In genomic region chr14:75979071-75979571, GRCh38 we compare ENCODE assay signal across 9 cellular contexts. TPM values are rescaled to one million over a fixed set of nuclear protein-coding genes. Genes with fewer than 3 reads are reported as not detected.
DNase-seq lines count a peak whose midpoint lies in the region; ATAC-seq and TF ChIP-seq lines count a peak whose summit lies in the region.
"Had no signal": no experiment of that assay in that cellular context is flagged by ENCODE, and none has a peak within 500 bp of the region (broad histone marks: within the 10 kb centered on the region; RNA-seq: fewer than 3 reads in every experiment).

No MANE protein-coding gene starts in this region.

- no peaks in the 10 kb centered on the region for H3K27me3 ChIP-seq in adipocyte (replicated peaks; ENCODE audit: control insufficient read depth, insufficient read depth, low read length)

- peak overlapping the region; percentile 49 for H3K4me3 ChIP-seq in adipocyte (ENCODE audit: low read length)

- ATAC-seq in omental fat pad (ENCODE audit: low FRiP score) = no peak

- no peaks in the 10 kb centered on the region for H3K9me3 ChIP-seq in adipocyte (ENCODE audit: control insufficient read depth, low read length)

- no peaks in the 10 kb centered on the region for H3K9me3 Mint-ChIP-seq in activated T-helper 1 cell treated with anti-CD3 and anti-CD28 coated beads, Interleukin-12 subunit alpha, Interleukin-12 subunit beta, Interleukin-2, Interleukin-4 antibody, amounts not matched to agents 30 ng/mL and 10 ng/mL and 1 ng/mL, durations not matched to agents 14 hours and 24 hours and 36 hours
- H3K9me3 Mint-ChIP-seq: T-cell had no signal

- peak; percentile 65 for TF ChIP-seq RAD21 in Ishikawa (IDR thresholded peaks at IDR 0.05; ENCODE audit: low read depth)

- no peak for TF ChIP-seq CTCF in omental fat pad (IDR thresholded peaks at IDR 0.05)

- H3K9ac ChIP-seq in adipocyte (ENCODE audit: low read length) = peak overlapping the region; percentile 18

- H3K27me3 Mint-ChIP-seq in activated T-helper 1 cell treated with anti-CD3 and anti-CD28 coated beads, Interleukin-12 subunit alpha, Interleukin-12 subunit beta, Interleukin-2, Interleukin-4 antibody, amounts not matched to agents 30 ng/mL and 10 ng/mL and 1 ng/mL, durations not matched to agents 14 hours and 24 hours and 36 hours (ENCODE audit: insufficient read depth) = peaks cover 2% of the 10 kb centered on the region
- H3K27me3 Mint-ChIP-seq: T-cell had no signal

- H3K27ac Mint-ChIP-seq in activated T-helper 1 cell treated with anti-CD3 and anti-CD28 coated beads, Interleukin-12 subunit alpha, Interleukin-12 subunit beta, Interleukin-2, Interleukin-4 antibody, amounts not matched to agents 30 ng/mL and 10 ng/mL and 1 ng/mL, durations not matched to agents 14 hours and 24 hours and 36 hours = no peak overlapping the region

- no peaks in the 10 kb centered on the region for H3K36me3 ChIP-seq in adipocyte (ENCODE audit: control insufficient read depth, insufficient read depth, low read length, severe bottlenecking)

- peaks cover 40% of the 10 kb centered on the region for H3K4me1 Mint-ChIP-seq in activated T-helper 1 cell treated with anti-CD3 and anti-CD28 coated beads, Interleukin-12 subunit alpha, Interleukin-12 subunit beta, Interleukin-2, Interleukin-4 antibody, amounts not matched to agents 30 ng/mL and 10 ng/mL and 1 ng/mL, durations not matched to agents 14 hours and 24 hours and 36 hours (ENCODE audit: low read depth)

- H3K4me1 ChIP-seq in adipocyte (ENCODE audit: control insufficient read depth, insufficient read depth, low read length) = peaks cover 39% of the 10 kb centered on the region

- H3K36me3 Mint-ChIP-seq in activated T-helper 1 cell treated with anti-CD3 and anti-CD28 coated beads, Interleukin-12 subunit alpha, Interleukin-12 subunit beta, Interleukin-2, Interleukin-4 antibody, amounts not matched to agents 30 ng/mL and 10 ng/mL and 1 ng/mL, durations not matched to agents 14 hours and 24 hours and 36 hours (ENCODE audit: low read depth) = no peaks in the 10 kb centered on the region
- H3K36me3 Mint-ChIP-seq: T-cell had no signal

- DNase-seq in D341Med (ENCODE audit: low spot score) (peak; percentile 79), adipocyte (ENCODE audit: low read depth) (peak; percentile 56), islet precursor cell (peak; percentile 72), superior temporal gyrus (ENCODE audit: extremely low spot score) (peak; percentile 57), omental fat pad (ENCODE audit: low spot score) (no peak), ureter (ENCODE audit: low spot score) (no peak)
- DNase-seq in activated T-helper 1 cell treated with anti-CD3 and anti-CD28 coated beads, Interleukin-12 subunit alpha, Interleukin-12 subunit beta, Interleukin-2, Interleukin-4 antibody, amounts not matched to agents 30 ng/mL and 10 ng/mL and 1 ng/mL, durations not matched to agents 14 hours and 24 hours and 36 hours (ENCODE audit: low spot score) = no peak

- no peak overlapping the region for H3K4me3 Mint-ChIP-seq in activated T-helper 1 cell treated with anti-CD3 and anti-CD28 coated beads, Interleukin-12 subunit alpha, Interleukin-12 subunit beta, Interleukin-2, Interleukin-4 antibody, amounts not matched to agents 30 ng/mL and 10 ng/mL and 1 ng/mL, durations not matched to agents 14 hours and 24 hours and 36 hours

- TF ChIP-seq EP300 in Ishikawa (IDR thresholded peaks at IDR 0.05; ENCODE audit: borderline replicate concordance) = no peak

- intact Hi-C loops in activated T-helper 1 cell treated with anti-CD3 and anti-CD28 coated beads, Interleukin-12 subunit alpha, Interleukin-12 subunit beta, Interleukin-2, Interleukin-4 antibody, amounts not matched to agents 30 ng/mL and 10 ng/mL and 1 ng/mL, durations not matched to agents 14 hours and 24 hours and 36 hours (cut with micrococcal nuclease) = no loop called here

TF ChIP-seq in Ishikawa, 13 proteins besides CTCF, POLR2A, EP300 and RAD21:
- no peak for TF ChIP-seq CEBPB (IDR thresholded peaks at IDR 0.05)
- no peak for TF ChIP-seq MAX (IDR thresholded peaks at IDR 0.05)
- TF ChIP-seq REST (IDR thresholded peaks at IDR 0.05; ENCODE audit: low read depth) = no peak
- no peak for TF ChIP-seq EGR1 (IDR thresholded peaks at IDR 0.05)
- TF ChIP-seq NFIC (IDR thresholded peaks at IDR 0.05) = no peak
- no peak for TF ChIP-seq TCF12 (IDR thresholded peaks at IDR 0.05; ENCODE audit: low read depth)
- no peak for TF ChIP-seq TEAD4 (IDR thresholded peaks at IDR 0.05)
- TF ChIP-seq USF1 (IDR thresholded peaks at IDR 0.05) = no peak
- no peak for TF ChIP-seq YY1 (IDR thresholded peaks at IDR 0.05; ENCODE audit: low read depth)
- no peak for TF ChIP-seq CREB1 (IDR thresholded peaks at IDR 0.05; ENCODE audit: low read depth)
- no peak for TF ChIP-seq ZBTB7A (IDR thresholded peaks at IDR 0.05; ENCODE audit: low read depth)
- TF ChIP-seq FOXM1 (IDR thresholded peaks at IDR 0.05; ENCODE audit: borderline replicate concordance, low read depth) = no peak
- TF ChIP-seq TAF1 (IDR thresholded peaks at IDR 0.05; ENCODE audit: low read depth) = no peak

RNA-seq across cellular contexts. Expression of gene TGFB3, which starts 2.7 kb away (rescaled TPM):
- total RNA-seq in omental fat pad (10 to 100 TPM in 3 of 4 donors, 1 to 10 TPM in 1; 9.2 to 54.4 (median 29.6) TPM), ureter (315 TPM)
- total RNA-seq in activated T-helper 1 cell treated with anti-CD3 and anti-CD28 coated beads, Interleukin-12 subunit alpha, Interleukin-12 subunit beta, Interleukin-2, Interleukin-4 antibody, amounts not matched to agents 30 ng/mL and 10 ng/mL and 1 ng/mL, durations not matched to agents 14 hours and 24 hours and 36 hours = 2.2 and 3.0 TPM in 2 replicates

RNA-seq across cellular contexts. Expression of gene IFT43, which starts 6.4 kb away (rescaled TPM):
- total RNA-seq in omental fat pad (10 to 100 TPM; 28.7 to 38.8 (median 32.4) TPM), ureter (39.9 TPM)
- total RNA-seq in activated T-helper 1 cell treated with anti-CD3 and anti-CD28 coated beads, Interleukin-12 subunit alpha, Interleukin-12 subunit beta, Interleukin-2, Interleukin-4 antibody, amounts not matched to agents 30 ng/mL and 10 ng/mL and 1 ng/mL, durations not matched to agents 14 hours and 24 hours and 36 hours = 8.7 and 10.4 TPM in 2 replicates

Comparison
In these comparisons a context has a peak if more than half of its experiments do, and no peak if none do; other contexts are left out.
1. DNase-seq: peak in D341Med (single experiment), adipocyte (single experiment), islet precursor cell (single experiment) and superior temporal gyrus (single experiment); none in omental fat pad (single experiment), activated T-helper 1 cell treated with anti-CD3 and anti-CD28 coated beads, Interleukin-12 subunit alpha, Interleukin-12 subunit beta, Interleukin-2, Interleukin-4 antibody, amounts not matched to agents 30 ng/mL and 10 ng/mL and 1 ng/mL, durations not matched to agents 14 hours and 24 hours and 36 hours (single experiment) and ureter (single experiment).